Comparison of ENCODE assay signal across 1 cellular context in the genomic region with DNA sequence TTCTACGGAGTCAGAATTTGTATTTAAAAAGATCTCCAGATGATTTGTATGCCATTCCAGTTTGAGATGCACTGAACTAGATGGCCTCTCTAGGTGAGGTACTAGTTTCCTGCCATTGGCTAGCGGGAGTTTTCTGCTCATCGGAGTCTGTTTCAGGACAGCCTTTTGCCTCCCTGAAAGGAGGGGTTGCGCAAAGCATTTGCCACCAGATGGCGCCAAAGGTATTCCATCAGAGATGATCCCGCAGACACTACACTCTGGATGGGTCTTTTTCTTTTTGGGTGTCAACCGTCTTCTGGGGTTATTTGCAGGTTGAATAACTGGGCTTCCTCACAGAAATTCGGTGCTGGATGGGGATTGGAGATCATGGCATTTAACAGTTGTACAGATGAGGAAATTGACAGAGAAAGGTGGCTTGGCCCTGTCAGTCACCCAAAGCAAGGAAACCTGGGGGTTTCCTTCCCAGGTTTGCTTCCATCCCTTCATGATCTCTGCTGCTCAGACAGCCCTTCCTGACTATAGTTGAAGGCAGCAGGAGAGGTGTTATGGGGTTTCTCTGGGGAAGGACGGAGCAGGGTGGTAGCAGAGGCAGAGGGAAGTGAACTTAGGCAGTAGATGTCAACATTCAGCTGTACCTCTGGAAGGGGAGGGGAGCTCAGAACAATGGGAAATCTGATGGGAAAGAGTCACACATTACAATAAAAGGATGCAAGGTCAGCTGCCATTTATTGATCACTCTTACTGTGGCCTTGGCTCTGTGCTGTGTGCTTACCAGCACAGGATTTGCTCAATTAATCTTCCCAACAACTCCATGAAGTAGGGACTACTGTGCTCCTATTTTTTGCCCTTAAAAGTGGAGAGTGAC.
TF ChIP-seq lines count a peak whose summit lies in the region.

No MANE protein-coding gene starts in this region.

TF ChIP-seq in H1, 55 proteins besides CTCF, POLR2A, EP300 and RAD21:
- no peak for TF ChIP-seq CBX8 (IDR thresholded peaks at IDR 0.05; ENCODE audit: borderline replicate concordance, low read depth, low read length)
- TF ChIP-seq TEAD4 (IDR thresholded peaks at IDR 0.05; ENCODE audit: low read depth, low read length), result 0 out of 2 replicates have a peak, but pooled peaks have one; percentile 17
- TF ChIP-seq CEBPB (IDR thresholded peaks at IDR 0.05; ENCODE audit: low read depth, low read length), result peak; percentile 56
- TF ChIP-seq TAF7 (optimal IDR thresholded peaks at IDR 0.05; ENCODE audit: borderline replicate concordance, low read depth, low read length), result no peak
